In genomic region chr17:3602499-3602898, GRCh38 we compare ENCODE assay signal across 8 cellular contexts. TPM values are rescaled to one million over a fixed set of nuclear protein-coding genes. Genes with fewer than 3 reads are reported as not detected.
DNase-seq lines count a peak whose midpoint lies in the region; ATAC-seq, FAIRE-seq and TF ChIP-seq lines count a peak whose summit lies in the region.

No MANE protein-coding gene starts in this region.

- no peaks in the 10 kb centered on the region for H3K9me3 ChIP-seq in DOHH2 (ENCODE audit: control insufficient read depth, insufficient read depth, low read length)
- no peaks in the 10 kb centered on the region for H3K9me3 ChIP-seq in kidney (ENCODE audit: control insufficient read depth in 1 of 2, low read length in 2 of 2)

- no peaks in the 10 kb centered on the region for H3K36me3 Mint-ChIP-seq in activated naive CD4-positive, alpha-beta T cell treated with anti-CD3 and anti-CD28 coated beads, Interleukin-2, amount 10 ng/mL, durations not matched to agents 7 days and 5 days

- DNase-seq in HTR-8/SVneo (ENCODE audit: insufficient read length, low spot score) (peak; percentile 49), kidney (peak; percentile 38), T-helper 9 cell (no peak)
- DNase-seq in activated naive CD4-positive, alpha-beta T cell treated with anti-CD3 and anti-CD28 coated beads, Interleukin-2, amount 10 ng/mL, durations not matched to agents 7 days and 5 days: peak; percentile 46

- H3K9me2 ChIP-seq in DOHH2 (replicated peaks; ENCODE audit: control insufficient read depth, low read length): no peaks in the 10 kb centered on the region

- H3K4me3 ChIP-seq in DOHH2 (ENCODE audit: low read length) (no peak overlapping the region), kidney (ENCODE audit: low read length in 2 of 2) (no peak overlapping the region)

- no peak overlapping the region for H3K9ac ChIP-seq in kidney (ENCODE audit: low read length in 2 of 2)

- no peaks in the 10 kb centered on the region for H3F3A ChIP-seq in DOHH2 (ENCODE audit: control insufficient read depth, insufficient read depth)

- intact Hi-C loops in kidney (cut with DNase I): no loop called here

- no peaks in the 10 kb centered on the region for H3K4me1 Mint-ChIP-seq in activated naive CD4-positive, alpha-beta T cell treated with anti-CD3 and anti-CD28 coated beads, Interleukin-2, amount 10 ng/mL, durations not matched to agents 7 days and 5 days

- FAIRE-seq in HTR-8/SVneo (lab: Jason Lieb, UNC) (no peak), kidney (lab: Jason Lieb, UNC) (no peak)

- TF ChIP-seq CTCF in DOHH2 (IDR thresholded peaks at IDR 0.05; ENCODE audit: low read depth, low read length, poor library complexity, severe bottlenecking) (peak; percentile 74), kidney (IDR thresholded peaks at IDR 0.05; ENCODE audit: borderline replicate concordance, extremely low read depth, insufficient read depth) (peak; percentile 28)

- no peak overlapping the region for H3K27ac Mint-ChIP-seq in activated naive CD4-positive, alpha-beta T cell treated with anti-CD3 and anti-CD28 coated beads, Interleukin-2, amount 10 ng/mL, durations not matched to agents 7 days and 5 days

- no peaks in the 10 kb centered on the region for H3K79me2 ChIP-seq in DOHH2 (ENCODE audit: control insufficient read depth, low read length)

- no peaks in the 10 kb centered on the region for H3K27me3 Mint-ChIP-seq in activated naive CD4-positive, alpha-beta T cell treated with anti-CD3 and anti-CD28 coated beads, Interleukin-2, amount 10 ng/mL, durations not matched to agents 7 days and 5 days

- H3K36me3 ChIP-seq in DOHH2 (ENCODE audit: control insufficient read depth, low read length): no peaks in the 10 kb centered on the region
- H3K36me3 ChIP-seq in kidney (ENCODE audit: control insufficient read depth in 1 of 2, insufficient read depth in 2 of 2, low read length in 2 of 2): peaks cover 4 to 6% of the 10 kb centered on the region in 2 donors

- ATAC-seq in GM19452 (IDR thresholded peaks at IDR 0.05; ENCODE audit: unreplicated experiment) (no peak), HG03095 (IDR thresholded peaks at IDR 0.05; ENCODE audit: unreplicated experiment) (no peak), GM21360 (IDR thresholded peaks at IDR 0.05; ENCODE audit: unreplicated experiment) (no peak)

- no peaks in the 10 kb centered on the region for H3K9me3 Mint-ChIP-seq in activated naive CD4-positive, alpha-beta T cell treated with anti-CD3 and anti-CD28 coated beads, Interleukin-2, amount 10 ng/mL, durations not matched to agents 7 days and 5 days

- CTCF ChIA-PET in activated naive CD4-positive, alpha-beta T cell treated with anti-CD3 and anti-CD28 coated beads, Interleukin-2, amount 10 ng/mL, durations not matched to agents 7 days and 5 days (lab: Charles Lee): interaction anchor here (1.1 to 5.4 kb wide), 6 partner anchors 11 to 49 kb away, joined by 3 to 40 read pairs (median 4); partner anchors contain the start of genes CTNS and SHPK

- H3K4me1 ChIP-seq in DOHH2 (ENCODE audit: control insufficient read depth, low read length): no peaks in the 10 kb centered on the region
- H3K4me1 ChIP-seq in kidney (ENCODE audit: control insufficient read depth in 1 of 2, insufficient read depth in 1 of 2, low read depth in 1 of 2, low read length in 2 of 2): no peaks in the 10 kb centered on the region

- no peak overlapping the region for H3K4me2 ChIP-seq in DOHH2 (ENCODE audit: low read length)

- H3K27ac ChIP-seq in DOHH2 (ENCODE audit: low read depth, low read length) (no peak overlapping the region), kidney (ENCODE audit: low read depth in 2 of 2, low read length in 2 of 2) (no peak overlapping the region)

- no peak overlapping the region for H3K4me3 Mint-ChIP-seq in activated naive CD4-positive, alpha-beta T cell treated with anti-CD3 and anti-CD28 coated beads, Interleukin-2, amount 10 ng/mL, durations not matched to agents 7 days and 5 days

- no peaks in the 10 kb centered on the region; the same call in 1 of the 2 replicates for H3K27me3 ChIP-seq in DOHH2 (ENCODE audit: control insufficient read depth, low read length)

- H4K20me1 ChIP-seq in DOHH2 (ENCODE audit: control insufficient read depth, insufficient read depth, low read depth, low read length): no peaks in the 10 kb centered on the region

RNA-seq across cellular contexts. Expression of gene TRPV1, which starts 6.7 kb away (rescaled TPM):
- 4.2 TPM for total RNA-seq in kidney
- polyA plus RNA-seq in kidney (ENCODE audit: insufficient read depth, low read depth, low replicate concordance): 4.7 TPM

RNA-seq across cellular contexts. Expression of gene SHPK, which starts 33.6 kb away (rescaled TPM):
- 17.5 TPM for total RNA-seq in kidney
- polyA plus RNA-seq in kidney (ENCODE audit: insufficient read depth, low read depth, low replicate concordance): 9.2 TPM

RNA-seq across cellular contexts. Expression of gene CTNS, which starts 34.1 kb away (rescaled TPM):
- total RNA-seq in kidney: 15.7 TPM
- 11.9 TPM for polyA plus RNA-seq in kidney (ENCODE audit: insufficient read depth, low read depth, low replicate concordance)

RNA-seq across cellular contexts. Expression of gene TRPV3, which starts 44.9 kb away (rescaled TPM):
- 1.2 TPM for total RNA-seq in kidney
- polyA plus RNA-seq in kidney (ENCODE audit: insufficient read depth, low read depth, low replicate concordance): 0.13 TPM
